ENCODE assay signal across 1 cellular context in the genomic region with DNA sequence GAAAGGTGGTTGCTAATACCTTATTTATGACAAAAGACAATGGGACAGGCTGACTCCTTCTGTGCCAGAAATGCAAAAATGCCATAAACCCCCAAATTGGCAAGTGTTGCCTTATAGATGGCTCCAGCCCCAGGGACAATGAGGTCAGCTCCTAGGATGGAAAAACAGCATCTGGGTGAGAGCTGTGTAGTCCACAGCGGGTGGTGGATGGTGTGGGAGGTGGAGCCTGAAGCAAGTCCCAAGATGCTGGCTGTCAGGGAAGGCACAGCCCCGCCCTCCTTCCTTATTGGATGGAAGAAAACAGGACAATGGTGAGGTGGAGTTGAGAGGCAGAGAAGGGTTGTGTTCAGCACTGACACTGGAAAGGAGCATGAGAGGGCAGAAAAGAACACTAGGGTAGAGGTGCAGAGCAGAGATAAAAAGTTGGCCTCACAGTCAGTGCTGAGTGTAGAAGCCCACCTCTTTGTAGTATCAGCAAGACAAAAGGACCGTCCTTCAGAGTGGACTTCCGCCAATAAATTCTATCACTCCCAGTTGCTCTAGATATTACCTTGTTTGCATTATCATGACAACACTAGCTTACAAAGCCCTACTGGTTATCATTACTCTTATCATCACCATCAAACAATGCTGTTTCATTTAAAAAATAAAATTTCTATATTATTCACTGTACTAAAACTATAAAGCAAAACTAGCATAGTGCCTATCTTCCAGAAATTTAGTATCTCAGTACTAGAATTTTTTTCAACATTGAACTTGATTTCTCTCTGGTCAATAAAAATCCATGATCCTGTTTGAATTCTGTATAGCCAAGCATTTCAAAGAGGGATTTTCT.
TF ChIP-seq lines count a peak whose summit lies in the region.

No MANE protein-coding gene starts in this region.

TF ChIP-seq in K562, 482 proteins besides CTCF, POLR2A, EP300 and RAD21 (continued from another document and continues in another):
- TF ChIP-seq ZNF3 (CRISPR knock-in tag; IDR thresholded peaks at IDR 0.05) = 0 out of 2 replicates have a peak, but pooled peaks have one; percentile 12
- TF ChIP-seq ILF3 (IDR thresholded peaks at IDR 0.05; ENCODE audit: borderline replicate concordance) = no peak
- TF ChIP-seq EHMT2 (IDR thresholded peaks at IDR 0.05) = peak; percentile 92; the same call in 1 of the 2 replicates
- no peak for TF ChIP-seq DIDO1 (tag; IDR thresholded peaks at IDR 0.05; ENCODE audit: low read depth)
- TF ChIP-seq ZNF551 (CRISPR knock-in tag; IDR thresholded peaks at IDR 0.05) = no peak
- TF ChIP-seq PHB2 (IDR thresholded peaks at IDR 0.05; ENCODE audit: low read depth) = peak; percentile 64; the same call in 1 of the 2 replicates
- TF ChIP-seq, protein P1, sequence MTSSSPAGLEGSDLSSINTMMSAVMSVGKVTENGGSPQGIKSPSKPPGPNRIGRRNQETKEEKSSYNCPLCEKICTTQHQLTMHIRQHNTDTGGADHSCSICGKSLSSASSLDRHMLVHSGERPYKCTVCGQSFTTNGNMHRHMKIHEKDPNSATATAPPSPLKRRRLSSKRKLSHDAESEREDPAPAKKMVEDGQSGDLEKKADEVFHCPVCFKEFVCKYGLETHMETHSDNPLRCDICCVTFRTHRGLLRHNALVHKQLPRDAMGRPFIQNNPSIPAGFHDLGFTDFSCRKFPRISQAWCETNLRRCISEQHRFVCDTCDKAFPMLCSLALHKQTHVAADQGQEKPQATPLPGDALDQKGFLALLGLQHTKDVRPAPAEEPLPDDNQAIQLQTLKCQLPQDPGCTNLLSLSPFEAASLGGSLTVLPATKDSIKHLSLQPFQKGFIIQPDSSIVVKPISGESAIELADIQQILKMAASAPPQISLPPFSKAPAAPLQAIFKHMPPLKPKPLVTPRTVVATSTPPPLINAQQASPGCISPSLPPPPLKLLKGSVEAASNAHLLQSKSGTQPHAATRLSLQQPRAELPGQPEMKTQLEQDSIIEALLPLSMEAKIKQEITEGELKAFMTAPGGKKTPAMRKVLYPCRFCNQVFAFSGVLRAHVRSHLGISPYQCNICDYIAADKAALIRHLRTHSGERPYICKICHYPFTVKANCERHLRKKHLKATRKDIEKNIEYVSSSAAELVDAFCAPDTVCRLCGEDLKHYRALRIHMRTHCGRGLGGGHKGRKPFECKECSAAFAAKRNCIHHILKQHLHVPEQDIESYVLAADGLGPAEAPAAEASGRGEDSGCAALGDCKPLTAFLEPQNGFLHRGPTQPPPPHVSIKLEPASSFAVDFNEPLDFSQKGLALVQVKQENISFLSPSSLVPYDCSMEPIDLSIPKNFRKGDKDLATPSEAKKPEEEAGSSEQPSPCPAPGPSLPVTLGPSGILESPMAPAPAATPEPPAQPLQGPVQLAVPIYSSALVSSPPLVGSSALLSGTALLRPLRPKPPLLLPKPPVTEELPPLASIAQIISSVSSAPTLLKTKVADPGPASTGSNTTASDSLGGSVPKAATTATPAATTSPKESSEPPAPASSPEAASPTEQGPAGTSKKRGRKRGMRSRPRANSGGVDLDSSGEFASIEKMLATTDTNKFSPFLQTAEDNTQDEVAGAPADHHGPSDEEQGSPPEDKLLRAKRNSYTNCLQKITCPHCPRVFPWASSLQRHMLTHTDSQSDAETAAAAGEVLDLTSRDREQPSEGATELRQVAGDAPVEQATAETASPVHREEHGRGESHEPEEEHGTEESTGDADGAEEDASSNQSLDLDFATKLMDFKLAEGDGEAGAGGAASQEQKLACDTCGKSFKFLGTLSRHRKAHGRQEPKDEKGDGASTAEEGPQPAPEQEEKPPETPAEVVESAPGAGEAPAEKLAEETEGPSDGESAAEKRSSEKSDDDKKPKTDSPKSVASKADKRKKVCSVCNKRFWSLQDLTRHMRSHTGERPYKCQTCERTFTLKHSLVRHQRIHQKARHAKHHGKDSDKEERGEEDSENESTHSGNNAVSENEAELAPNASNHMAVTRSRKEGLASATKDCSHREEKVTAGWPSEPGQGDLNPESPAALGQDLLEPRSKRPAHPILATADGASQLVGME (CRISPR knock-in tag; IDR thresholded peaks at IDR 0.05) = no peak; the same call in 1 of the 2 replicates
- no peak for TF ChIP-seq KAT7 (CRISPR knock-in tag; IDR thresholded peaks at IDR 0.05; ENCODE audit: borderline replicate concordance)
- no peak for TF ChIP-seq NONO (IDR thresholded peaks at IDR 0.05; ENCODE audit: low read depth in 2 of 2, low read length in 1 of 2)
- no peak for TF ChIP-seq TEAD2 (tag; IDR thresholded peaks at IDR 0.05)
- TF ChIP-seq NCOA1 (IDR thresholded peaks at IDR 0.05; ENCODE audit: low read depth) = peak; percentile 78; the same call in 1 of the 2 replicates
- TF ChIP-seq KLF1 (tag; IDR thresholded peaks at IDR 0.05) = no peak
- no peak for TF ChIP-seq ZFP1 (CRISPR knock-in tag; IDR thresholded peaks at IDR 0.05)
- TF ChIP-seq FOXJ2 (tag; IDR thresholded peaks at IDR 0.05) = 0 out of 2 replicates have a peak, but pooled peaks have one; percentile 12
- peak; percentile 68 for TF ChIP-seq POLR2AphosphoS5 (IDR thresholded peaks at IDR 0.05; ENCODE audit: control insufficient read depth, insufficient read depth, low read depth, low read length)
- TF ChIP-seq ZNF134 (CRISPR knock-in tag; conservative IDR thresholded peaks at IDR 0.05) = no peak
- no peak; the same call in none of the 2 replicates for TF ChIP-seq MIER1 (IDR thresholded peaks at IDR 0.05; ENCODE audit: low read depth)
- TF ChIP-seq HEY1 (CRISPR knock-in tag; IDR thresholded peaks at IDR 0.05; ENCODE audit: borderline replicate concordance) = 0 out of 2 replicates have a peak, but pooled peaks have one; percentile 30
- TF ChIP-seq, protein P2, sequence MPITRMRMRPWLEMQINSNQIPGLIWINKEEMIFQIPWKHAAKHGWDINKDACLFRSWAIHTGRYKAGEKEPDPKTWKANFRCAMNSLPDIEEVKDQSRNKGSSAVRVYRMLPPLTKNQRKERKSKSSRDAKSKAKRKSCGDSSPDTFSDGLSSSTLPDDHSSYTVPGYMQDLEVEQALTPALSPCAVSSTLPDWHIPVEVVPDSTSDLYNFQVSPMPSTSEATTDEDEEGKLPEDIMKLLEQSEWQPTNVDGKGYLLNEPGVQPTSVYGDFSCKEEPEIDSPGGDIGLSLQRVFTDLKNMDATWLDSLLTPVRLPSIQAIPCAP (CRISPR knock-in tag; IDR thresholded peaks at IDR 0.05; ENCODE audit: borderline replicate concordance) = no peak
- TF ChIP-seq ERF (CRISPR knock-in tag; IDR thresholded peaks at IDR 0.05) = no peak
- no peak for TF ChIP-seq KAT8 (IDR thresholded peaks at IDR 0.05; ENCODE audit: low read depth)
- no peak for TF ChIP-seq ZNF133 (CRISPR knock-in tag; IDR thresholded peaks at IDR 0.05)
- no peak for TF ChIP-seq ZNF324 (CRISPR knock-in tag; IDR thresholded peaks at IDR 0.05)
- TF ChIP-seq ZNF445 (CRISPR knock-in tag; IDR thresholded peaks at IDR 0.05; ENCODE audit: low read depth) = no peak
- no peak for TF ChIP-seq CHD4 (IDR thresholded peaks at IDR 0.05; ENCODE audit: insufficient read depth, insufficient replicate concordance, low read depth, low read length, poor library complexity, severe bottlenecking)
- TF ChIP-seq CBX5 (IDR thresholded peaks at IDR 0.05; ENCODE audit: borderline replicate concordance, low read depth) = no peak; the same call in 1 of the 2 replicates
- no peak for TF ChIP-seq SPI1 (IDR thresholded peaks at IDR 0.05; ENCODE audit: borderline replicate concordance, low read depth, low read length)
- TF ChIP-seq, protein P3, sequence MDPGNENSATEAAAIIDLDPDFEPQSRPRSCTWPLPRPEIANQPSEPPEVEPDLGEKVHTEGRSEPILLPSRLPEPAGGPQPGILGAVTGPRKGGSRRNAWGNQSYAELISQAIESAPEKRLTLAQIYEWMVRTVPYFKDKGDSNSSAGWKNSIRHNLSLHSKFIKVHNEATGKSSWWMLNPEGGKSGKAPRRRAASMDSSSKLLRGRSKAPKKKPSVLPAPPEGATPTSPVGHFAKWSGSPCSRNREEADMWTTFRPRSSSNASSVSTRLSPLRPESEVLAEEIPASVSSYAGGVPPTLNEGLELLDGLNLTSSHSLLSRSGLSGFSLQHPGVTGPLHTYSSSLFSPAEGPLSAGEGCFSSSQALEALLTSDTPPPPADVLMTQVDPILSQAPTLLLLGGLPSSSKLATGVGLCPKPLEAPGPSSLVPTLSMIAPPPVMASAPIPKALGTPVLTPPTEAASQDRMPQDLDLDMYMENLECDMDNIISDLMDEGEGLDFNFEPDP (CRISPR knock-in tag; IDR thresholded peaks at IDR 0.05) = no peak
- peak; percentile 61 for TF ChIP-seq KDM5B (IDR thresholded peaks at IDR 0.05; ENCODE audit: insufficient replicate concordance, low read depth, low read length)
- no peak for TF ChIP-seq HDAC6 (IDR thresholded peaks at IDR 0.05; ENCODE audit: low read depth, low read length)
- TF ChIP-seq HNRNPH1 (optimal IDR thresholded peaks at IDR 0.05; ENCODE audit: low read depth, low read length) = no peak
- TF ChIP-seq TCFL5 (CRISPR knock-in tag; conservative IDR thresholded peaks at IDR 0.05) = no peak
- TF ChIP-seq, protein P4, sequence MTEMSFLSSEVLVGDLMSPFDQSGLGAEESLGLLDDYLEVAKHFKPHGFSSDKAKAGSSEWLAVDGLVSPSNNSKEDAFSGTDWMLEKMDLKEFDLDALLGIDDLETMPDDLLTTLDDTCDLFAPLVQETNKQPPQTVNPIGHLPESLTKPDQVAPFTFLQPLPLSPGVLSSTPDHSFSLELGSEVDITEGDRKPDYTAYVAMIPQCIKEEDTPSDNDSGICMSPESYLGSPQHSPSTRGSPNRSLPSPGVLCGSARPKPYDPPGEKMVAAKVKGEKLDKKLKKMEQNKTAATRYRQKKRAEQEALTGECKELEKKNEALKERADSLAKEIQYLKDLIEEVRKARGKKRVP (CRISPR knock-in tag; IDR thresholded peaks at IDR 0.05) = no peak
- TF ChIP-seq, protein P5, sequence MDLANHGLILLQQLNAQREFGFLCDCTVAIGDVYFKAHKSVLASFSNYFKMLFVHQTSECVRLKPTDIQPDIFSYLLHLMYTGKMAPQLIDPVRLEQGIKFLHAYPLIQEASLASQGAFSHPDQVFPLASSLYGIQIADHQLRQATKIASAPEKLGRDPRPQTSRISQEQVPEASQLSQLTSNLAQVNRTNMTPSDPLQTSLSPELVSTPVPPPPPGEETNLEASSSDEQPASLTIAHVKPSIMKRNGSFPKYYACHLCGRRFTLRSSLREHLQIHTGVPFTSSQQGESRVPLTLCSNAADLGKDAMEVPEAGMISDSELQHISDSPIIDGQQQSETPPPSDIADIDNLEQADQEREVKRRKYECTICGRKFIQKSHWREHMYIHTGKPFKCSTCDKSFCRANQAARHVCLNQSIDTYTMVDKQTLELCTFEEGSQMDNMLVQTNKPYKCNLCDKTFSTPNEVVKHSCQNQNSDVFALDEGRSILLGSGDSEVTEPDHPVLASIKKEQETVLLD (IDR thresholded peaks at IDR 0.05) = peak; percentile 81; the same call in 1 of the 2 replicates
- no peak for TF ChIP-seq ZNF274 (IDR thresholded peaks at IDR 0.05; ENCODE audit: borderline replicate concordance, low read depth, low read length)
- TF ChIP-seq KDM1A (IDR thresholded peaks at IDR 0.05) = peak; percentile 60 to 78; a peak in 3 of 4 replicates
- no peak for TF ChIP-seq ZFP30 (CRISPR knock-in tag; IDR thresholded peaks at IDR 0.05; ENCODE audit: borderline replicate concordance)
- no peak for TF ChIP-seq NCOA2 (IDR thresholded peaks at IDR 0.05; ENCODE audit: partially characterized antibody in 2 of 2)
- TF ChIP-seq TAF15 (IDR thresholded peaks at IDR 0.05; ENCODE audit: low read depth, low read length) = no peak
- TF ChIP-seq POLR3A (IDR thresholded peaks at IDR 0.05; ENCODE audit: borderline replicate concordance, extremely low read depth, insufficient read depth, insufficient read length) = no peak
- no peak for TF ChIP-seq MCM7 (IDR thresholded peaks at IDR 0.05)
- TF ChIP-seq ZNF431 (CRISPR knock-in tag; IDR thresholded peaks at IDR 0.05) = 0 out of 2 replicates have a peak, but pooled peaks have one; percentile 15
- TF ChIP-seq FOS (IDR thresholded peaks at IDR 0.05; ENCODE audit: extremely low read depth, insufficient read length) = peak; percentile 20
- TF ChIP-seq CAMTA2 (CRISPR knock-in tag; conservative IDR thresholded peaks at IDR 0.05) = no peak
- no peak for TF ChIP-seq SAFB2 (IDR thresholded peaks at IDR 0.05; ENCODE audit: borderline replicate concordance, low read depth, low read length, severe bottlenecking)
- no peak for TF ChIP-seq KHSRP (IDR thresholded peaks at IDR 0.05)
- TF ChIP-seq ZNF121 (CRISPR knock-in tag; conservative IDR thresholded peaks at IDR 0.05) = no peak
- TF ChIP-seq, protein P6, sequence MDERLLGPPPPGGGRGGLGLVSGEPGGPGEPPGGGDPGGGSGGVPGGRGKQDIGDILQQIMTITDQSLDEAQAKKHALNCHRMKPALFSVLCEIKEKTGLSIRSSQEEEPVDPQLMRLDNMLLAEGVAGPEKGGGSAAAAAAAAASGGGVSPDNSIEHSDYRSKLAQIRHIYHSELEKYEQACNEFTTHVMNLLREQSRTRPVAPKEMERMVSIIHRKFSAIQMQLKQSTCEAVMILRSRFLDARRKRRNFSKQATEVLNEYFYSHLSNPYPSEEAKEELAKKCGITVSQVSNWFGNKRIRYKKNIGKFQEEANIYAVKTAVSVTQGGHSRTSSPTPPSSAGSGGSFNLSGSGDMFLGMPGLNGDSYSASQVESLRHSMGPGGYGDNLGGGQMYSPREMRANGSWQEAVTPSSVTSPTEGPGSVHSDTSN (CRISPR knock-in tag; IDR thresholded peaks at IDR 0.05; ENCODE audit: low read depth) = no peak
- TF ChIP-seq, protein P6 (tag; conservative IDR thresholded peaks at IDR 0.05; ENCODE audit: low read depth) = peak; percentile 30; the same call in 1 of the 2 replicates
- TF ChIP-seq POLR2H (tag; IDR thresholded peaks at IDR 0.05; ENCODE audit: low read depth) = peak; percentile 46; the same call in 1 of the 2 replicates
- no peak for TF ChIP-seq SRSF3 (IDR thresholded peaks at IDR 0.05; ENCODE audit: insufficient read depth, low read length)
- no peak for TF ChIP-seq KAT2B (IDR thresholded peaks at IDR 0.05; ENCODE audit: low read depth, low read length)
- peak; percentile 51; the same call in 1 of the 2 replicates for TF ChIP-seq JUN (IDR thresholded peaks at IDR 0.05; ENCODE audit: borderline replicate concordance, low read depth, low read length)
- TF ChIP-seq JUN (CRISPR knock-in tag; IDR thresholded peaks at IDR 0.05; ENCODE audit: borderline replicate concordance) = no peak
- no peak; the same call in 1 of the 2 replicates for TF ChIP-seq GATAD2A (IDR thresholded peaks at IDR 0.05)
- TF ChIP-seq KDM4B (IDR thresholded peaks at IDR 0.05; ENCODE audit: borderline replicate concordance in 2 of 2, low read depth in 1 of 2) = no peak
- no peak for TF ChIP-seq HMG20B (CRISPR knock-in tag; IDR thresholded peaks at IDR 0.05)
- TF ChIP-seq FUS (optimal IDR thresholded peaks at IDR 0.05; ENCODE audit: low read depth, low read length) = no peak
- no peak for TF ChIP-seq ZNF282 (CRISPR knock-in tag; IDR thresholded peaks at IDR 0.05)
- TF ChIP-seq COPS2 (conservative IDR thresholded peaks at IDR 0.05) = no peak
- no peak for TF ChIP-seq SMARCA5 (IDR thresholded peaks at IDR 0.05)
- TF ChIP-seq RBM14 (IDR thresholded peaks at IDR 0.05; ENCODE audit: borderline replicate concordance, insufficient read depth, low read depth, low read length) = no peak
